8 cellular contexts compared by ENCODE assay signal in genomic region chr9:131546336-131547084, GRCh38. TPM values are rescaled to one million over a fixed set of nuclear protein-coding genes. Genes with fewer than 3 reads are reported as not detected.
DNase-seq lines count a peak whose midpoint lies in the region; ATAC-seq and TF ChIP-seq lines count a peak whose summit lies in the region.

No MANE protein-coding gene starts in this region.

- TF ChIP-seq CTCF in VCaP (conservative IDR thresholded peaks at IDR 0.05) (peak; percentile 26; the same call in 1 of the 2 replicates), upper lobe of left lung (IDR thresholded peaks at IDR 0.05) (peak in 1 of 6 experiments; percentile 21)

- H3K27me3 ChIP-seq in iPS-15b (ENCODE audit: control insufficient read depth, insufficient read depth, low read length) (peaks cover 21% of the 10 kb centered on the region), upper lobe of left lung (peaks cover 0 to 21% (median 17%) of the 10 kb centered on the region in 4 donors)

- no peak for TF ChIP-seq POLR2A in upper lobe of left lung (IDR thresholded peaks at IDR 0.05)

- H3K27ac ChIP-seq in VCaP (peak overlapping the region; percentile 97), upper lobe of left lung (peak overlapping the region in 1 of 4 donors; percentile 19)

- no peak overlapping the region for H3K9ac ChIP-seq in iPS-15b (ENCODE audit: low read depth, low read length)

- no peaks in the 10 kb centered on the region for H3K36me3 ChIP-seq in iPS-15b (ENCODE audit: control insufficient read depth, insufficient read depth, low read length)
- H3K36me3 ChIP-seq in upper lobe of left lung = no peaks in the 10 kb centered on the region

- DNase-seq in stimulated activated CD4-positive, alpha-beta T cell treated with anti-CD3 and anti-CD28 coated beads, Interleukin-15, amount 100 ng/mL, for 24 hours = peak; percentile 42
- DNase-seq in stimulated activated CD4-positive, alpha-beta T cell treated with anti-CD3 and anti-CD28 coated beads, Interleukin-4, amount 100 ng/mL, for 1 hour = no peak
- DNase-seq in upper lobe of left lung = peak in 1 of 2 donors; percentile 77
- no peak for DNase-seq in activated CD4-positive, CD25-positive, alpha-beta regulatory T cell treated with anti-CD3 and anti-CD28 coated beads, Interleukin-2, amount 50 U/mL, for 72 hours

- TF ChIP-seq EP300 in upper lobe of left lung (IDR thresholded peaks at IDR 0.05) = no peak

- WGBS in upper lobe of left lung, 2 donors = 3 to 5% methylated on average over 16 to 31 of the region's 49 CpGs

- H3K4me3 ChIP-seq in iPS-15b (ENCODE audit: low read depth, low read length) (peak overlapping the region; percentile 62), upper lobe of left lung (peak overlapping the region in 3 of 4 donors; percentile 43 to 52 (median 51))

- H3K9me3 ChIP-seq in iPS-15b (ENCODE audit: control insufficient read depth, insufficient read depth, low read length) = peaks cover 12% of the 10 kb centered on the region
- peaks cover 9 to 19% (median 15%) of the 10 kb centered on the region in 4 donors for H3K9me3 ChIP-seq in upper lobe of left lung

- H3K4me1 ChIP-seq in iPS-15b (ENCODE audit: control insufficient read depth, insufficient read depth, low read length) (no peaks in the 10 kb centered on the region), upper lobe of left lung (peaks cover 11 to 19% (median 13%) of the 10 kb centered on the region in 4 donors)

- ATAC-seq in upper lobe of left lung (ENCODE audit: low FRiP score in 2 of 2) (peak; percentile 43 to 44), HG03139 (IDR thresholded peaks at IDR 0.05; ENCODE audit: unreplicated experiment) (no peak), HG03159 (IDR thresholded peaks at IDR 0.05; ENCODE audit: unreplicated experiment) (no peak)

RNA-seq across cellular contexts. Expression of gene PRRT1B, which starts 1.2 kb away (rescaled TPM):
- 10 to 100 TPM in 2 of 6 donors, 1 to 10 TPM in 4; 1.8 to 10.5 (median 8.0) TPM for total RNA-seq in upper lobe of left lung

RNA-seq across cellular contexts. Expression of gene UCK1, which starts 15.4 kb away (rescaled TPM):
- 10 to 100 TPM; 27.8 to 36.7 (median 29.4) TPM for total RNA-seq in upper lobe of left lung

RNA-seq across cellular contexts. Expression of gene POMT1, which starts 43.8 kb away (rescaled TPM):
- 10 to 100 TPM; 24.7 to 55.5 (median 27.2) TPM for total RNA-seq in upper lobe of left lung

Comparison
In these comparisons a context has a peak if more than half of its experiments do, and no peak if none do; other contexts are left out.
1. ATAC-seq: peak in upper lobe of left lung (2 of 2); none in HG03139 (single experiment) and HG03159 (single experiment).